Comparison of ENCODE assay signal across 37 cellular contexts in the genomic region with DNA sequence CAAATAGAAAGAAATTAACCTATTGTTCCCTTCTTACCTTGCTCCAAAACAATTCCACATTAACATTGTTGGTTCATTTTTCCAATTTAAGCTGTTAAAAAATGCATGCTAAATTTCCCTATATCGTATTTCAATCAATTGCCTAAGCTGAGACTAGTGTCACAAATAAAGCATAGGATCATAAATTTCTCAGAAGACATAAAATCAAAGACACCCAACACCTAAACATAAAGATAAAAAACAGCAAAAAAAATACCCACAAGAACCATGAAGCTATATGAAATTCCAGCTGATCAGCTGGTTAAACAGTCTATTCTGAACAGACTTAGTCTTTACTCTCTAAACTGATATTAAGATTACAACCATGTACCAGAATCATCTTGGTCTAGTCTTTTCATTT.
"Had no signal": no experiment of that assay in that cellular context is flagged by ENCODE, and none has a peak within 500 bp of the region (broad histone marks: within the 10 kb centered on the region; RNA-seq: fewer than 3 reads in every experiment).

No MANE protein-coding gene starts in this region.

- DNase-seq: activated CD4-positive, alpha-beta memory T cell treated with anti-CD3 and anti-CD28 coated beads, Interleukin-2, amount 10 ng/mL, durations not matched to agents 7 days and 5 days; activated CD4-positive, alpha-beta T cell treated with anti-CD3 and anti-CD28 coated beads for 1 hour; activated CD4-positive, alpha-beta T cell treated with anti-CD3 and anti-CD28 coated beads for 36 hours; activated CD4-positive, alpha-beta T cell treated with anti-CD3 and anti-CD28 coated beads for 48 hours; activated CD4-positive, alpha-beta T cell treated with anti-CD3 and anti-CD28 coated beads, Interleukin-2, amount 10 ng/mL, durations not matched to agents 7 days and 5 days; activated CD4-positive, alpha-beta T cell treated with anti-CD3 and anti-CD28 coated beads, Interleukin-2, amount 50 U/mL, for 48 hours; activated CD4-positive, CD25-positive, alpha-beta regulatory T cell; activated CD8-positive, alpha-beta memory T cell treated with anti-CD3 and anti-CD28 coated beads for 24 hours; activated CD8-positive, alpha-beta memory T cell treated with anti-CD3 and anti-CD28 coated beads, Interleukin-2, amount 10 ng/mL, durations not matched to agents 7 days and 5 days; activated CD8-positive, alpha-beta memory T cell treated with anti-CD3 and anti-CD28 coated beads, Interleukin-2, amount 50 U/mL, for 48 hours; activated CD8-positive, alpha-beta T cell treated with anti-CD3 and anti-CD28 coated beads, Interleukin-2, amount 10 ng/mL, durations not matched to agents 7 days and 5 days; activated effector memory CD4-positive, alpha-beta T cell treated with Interleukin-2 at 50 U/mL for 16 hours; activated gamma-delta T cell; activated naive CD4-positive, alpha-beta T cell treated with anti-CD3 and anti-CD28 coated beads, Interleukin-2, amount 10 ng/mL, durations not matched to agents 7 days and 5 days; activated naive CD4-positive, alpha-beta T cell treated with Interleukin-2 at 50 U/mL for 16 hours; activated naive CD8-positive, alpha-beta T cell treated with anti-CD3 and anti-CD28 coated beads, Interleukin-2, amount 10 ng/mL, durations not matched to agents 7 days and 5 days; activated naive CD8-positive, alpha-beta T cell treated with anti-CD3 and anti-CD28 coated beads, Interleukin-2, amount 50 U/mL, for 24 hours; activated T-cell treated with anti-CD3 and anti-CD28 coated beads, Interleukin-2, amount 50 U/mL, for 24 hours; activated T-cell treated with anti-CD3 and anti-CD28 coated beads, Interleukin-2, amount 50 U/mL, for 48 hours; amygdala; anterior cingulate cortex; caudate nucleus; T-helper 1 cell; T-helper 2 cell; T-helper 9 cell; WERI-Rb-1 had no signal

- H3K9me3 ChIP-seq: ascending aorta had no signal

- H3K27me3 Mint-ChIP-seq: activated CD4-positive, alpha-beta memory T cell treated with anti-CD3 and anti-CD28 coated beads, Interleukin-2, amount 10 ng/mL, durations not matched to agents 7 days and 5 days; activated CD4-positive, alpha-beta T cell treated with anti-CD3 and anti-CD28 coated beads for 36 hours; activated CD4-positive, alpha-beta T cell treated with anti-CD3 and anti-CD28 coated beads, Interleukin-2, amount 10 ng/mL, durations not matched to agents 7 days and 5 days; activated CD8-positive, alpha-beta memory T cell treated with anti-CD3 and anti-CD28 coated beads, Interleukin-2, amount 10 ng/mL, durations not matched to agents 7 days and 5 days; activated naive CD4-positive, alpha-beta T cell treated with anti-CD3 and anti-CD28 coated beads, Interleukin-2, amount 10 ng/mL, durations not matched to agents 7 days and 5 days; activated naive CD4-positive, alpha-beta T cell treated with anti-CD3 and anti-CD28 coated beads, Interleukin-2, amount 50 U/mL, for 24 hours; activated naive CD8-positive, alpha-beta T cell; activated naive CD8-positive, alpha-beta T cell treated with anti-CD3 and anti-CD28 coated beads, Interleukin-2, amount 10 ng/mL, durations not matched to agents 7 days and 5 days; activated naive CD8-positive, alpha-beta T cell treated with anti-CD3 and anti-CD28 coated beads, Interleukin-2, amount 50 U/mL, for 24 hours; activated T-cell treated with anti-CD3 and anti-CD28 coated beads, Interleukin-2, amount 50 U/mL, for 24 hours; brain had no signal

- H3K4me3 Mint-ChIP-seq: activated CD4-positive, alpha-beta memory T cell treated with anti-CD3 and anti-CD28 coated beads, Interleukin-2, amount 10 ng/mL, durations not matched to agents 7 days and 5 days; activated CD4-positive, alpha-beta T cell treated with anti-CD3 and anti-CD28 coated beads for 36 hours; activated CD4-positive, alpha-beta T cell treated with anti-CD3 and anti-CD28 coated beads, Interleukin-2, amount 10 ng/mL, durations not matched to agents 7 days and 5 days; activated CD8-positive, alpha-beta memory T cell treated with anti-CD3 and anti-CD28 coated beads, Interleukin-2, amount 10 ng/mL, durations not matched to agents 7 days and 5 days; activated CD8-positive, alpha-beta T cell treated with anti-CD3 and anti-CD28 coated beads, Interleukin-2, amount 10 ng/mL, durations not matched to agents 7 days and 5 days; activated naive CD4-positive, alpha-beta T cell treated with anti-CD3 and anti-CD28 coated beads, Interleukin-2, amount 10 ng/mL, durations not matched to agents 7 days and 5 days; activated naive CD4-positive, alpha-beta T cell treated with anti-CD3 and anti-CD28 coated beads, Interleukin-2, amount 50 U/mL, for 24 hours; activated naive CD8-positive, alpha-beta T cell; activated naive CD8-positive, alpha-beta T cell treated with anti-CD3 and anti-CD28 coated beads, Interleukin-2, amount 10 ng/mL, durations not matched to agents 7 days and 5 days; activated naive CD8-positive, alpha-beta T cell treated with anti-CD3 and anti-CD28 coated beads, Interleukin-2, amount 50 U/mL, for 24 hours; activated T-cell treated with anti-CD3 and anti-CD28 coated beads, Interleukin-2, amount 50 U/mL, for 24 hours; brain; T-helper 1 cell treated with Interleukin-12 subunit alpha and Interleukin-12 subunit beta and Interleukin-4 antibody, amounts not matched to agents 30 μg/mL and 1 μg/mL, for 36 hours; T-helper 2 cell treated with Interferon-gamma antibody and Interleukin-4, amounts not matched to agents 5 μg/mL and 100 μg/mL, for 36 hours; WTC11 had no signal

- H3K4me3 ChIP-seq: ascending aorta, cardiac muscle cell had no signal

- H3K27ac Mint-ChIP-seq: activated CD4-positive, alpha-beta memory T cell treated with anti-CD3 and anti-CD28 coated beads, Interleukin-2, amount 10 ng/mL, durations not matched to agents 7 days and 5 days; activated CD4-positive, alpha-beta T cell treated with anti-CD3 and anti-CD28 coated beads for 36 hours; activated CD4-positive, alpha-beta T cell treated with anti-CD3 and anti-CD28 coated beads, Interleukin-2, amount 10 ng/mL, durations not matched to agents 7 days and 5 days; activated CD8-positive, alpha-beta memory T cell treated with anti-CD3 and anti-CD28 coated beads, Interleukin-2, amount 10 ng/mL, durations not matched to agents 7 days and 5 days; activated CD8-positive, alpha-beta T cell treated with anti-CD3 and anti-CD28 coated beads, Interleukin-2, amount 10 ng/mL, durations not matched to agents 7 days and 5 days; activated naive CD4-positive, alpha-beta T cell treated with anti-CD3 and anti-CD28 coated beads, Interleukin-2, amount 10 ng/mL, durations not matched to agents 7 days and 5 days; activated naive CD4-positive, alpha-beta T cell treated with anti-CD3 and anti-CD28 coated beads, Interleukin-2, amount 50 U/mL, for 24 hours; activated naive CD8-positive, alpha-beta T cell; activated naive CD8-positive, alpha-beta T cell treated with anti-CD3 and anti-CD28 coated beads, Interleukin-2, amount 10 ng/mL, durations not matched to agents 7 days and 5 days; activated naive CD8-positive, alpha-beta T cell treated with anti-CD3 and anti-CD28 coated beads, Interleukin-2, amount 50 U/mL, for 24 hours; activated T-cell treated with anti-CD3 and anti-CD28 coated beads, Interleukin-2, amount 50 U/mL, for 24 hours; activated T-helper 2 cell treated with anti-CD3 and anti-CD28 coated beads, Interferon-gamma antibody, Interleukin-2, Interleukin-4, amounts not matched to agents 10 μg/mL and 5 μg/mL and 100 μg/mL, durations not matched to agents 14 hours and 24 hours and 36 hours; brain; T-helper 1 cell treated with Interleukin-12 subunit alpha and Interleukin-12 subunit beta and Interleukin-4 antibody, amounts not matched to agents 30 μg/mL and 1 μg/mL, for 36 hours; T-helper 2 cell treated with Interferon-gamma antibody and Interleukin-4, amounts not matched to agents 5 μg/mL and 100 μg/mL, for 36 hours; WTC11 had no signal

- H3K4me1 Mint-ChIP-seq: activated CD4-positive, alpha-beta memory T cell treated with anti-CD3 and anti-CD28 coated beads, Interleukin-2, amount 10 ng/mL, durations not matched to agents 7 days and 5 days; activated CD4-positive, alpha-beta T cell treated with anti-CD3 and anti-CD28 coated beads, Interleukin-2, amount 10 ng/mL, durations not matched to agents 7 days and 5 days; activated CD8-positive, alpha-beta memory T cell treated with anti-CD3 and anti-CD28 coated beads, Interleukin-2, amount 10 ng/mL, durations not matched to agents 7 days and 5 days; activated naive CD4-positive, alpha-beta T cell treated with anti-CD3 and anti-CD28 coated beads, Interleukin-2, amount 10 ng/mL, durations not matched to agents 7 days and 5 days had no signal

- FAIRE-seq: bronchial epithelial cell had no signal

- H3K36me3 ChIP-seq: ascending aorta, cardiac muscle cell, WERI-Rb-1 had no signal

- H3K27ac ChIP-seq: ascending aorta, cardiac muscle cell, WERI-Rb-1 had no signal

- ATAC-seq: activated CD4-positive, alpha-beta T cell treated with anti-CD3 and anti-CD28 coated beads for 36 hours; activated CD4-positive, CD25-positive, alpha-beta regulatory T cell treated with anti-CD3 and anti-CD28 coated beads, Interleukin-2, amount 50 U/mL, for 24 hours; activated CD8-positive, alpha-beta memory T cell treated with anti-CD3 and anti-CD28 coated beads, Interleukin-2, amount 10 ng/mL, durations not matched to agents 7 days and 5 days; activated CD8-positive, alpha-beta T cell treated with anti-CD3 and anti-CD28 coated beads, Interleukin-2, amount 10 ng/mL, durations not matched to agents 7 days and 5 days; activated naive CD8-positive, alpha-beta T cell treated with anti-CD3 and anti-CD28 coated beads, Interleukin-2, amount 50 U/mL, for 24 hours; WTC11 had no signal

- H3K4me1 ChIP-seq: ascending aorta had no signal
